41 cellular contexts compared by ENCODE assay signal in genomic region chr19:23046743-23047142, GRCh38. TPM values are rescaled to one million over a fixed set of nuclear protein-coding genes. Genes with fewer than 3 reads are reported as not detected.
"Had no signal": no experiment of that assay in that cellular context is flagged by ENCODE, and none has a peak within 500 bp of the region (broad histone marks: within the 10 kb centered on the region; RNA-seq: fewer than 3 reads in every experiment).

No MANE protein-coding gene starts in this region.

- H3K27me3 ChIP-seq: adrenal gland, ascending aorta, body of pancreas, brain microvascular endothelial cell, breast epithelium, cardiac muscle cell had no signal

- H3K36me3 ChIP-seq: adrenal gland, ascending aorta, brain microvascular endothelial cell, breast epithelium, cardiac muscle cell had no signal

- ATAC-seq: activated naive CD4-positive, alpha-beta T cell treated with anti-CD3 and anti-CD28 coated beads, Interleukin-2, amount 50 U/mL, for 72 hours; activated naive CD8-positive, alpha-beta T cell treated with anti-CD3 and anti-CD28 coated beads, Interleukin-2, amount 50 U/mL, for 24 hours; activated T-cell treated with anti-CD3 and anti-CD28 coated beads, Interleukin-2, amount 50 U/mL, for 4 hours; activated T-cell treated with anti-CD3 and anti-CD28 coated beads, Interleukin-2, amount 50 U/mL, for 72 hours; activated T-helper 17 cell treated with anti-CD3 and anti-CD28 coated beads, Interleukin-2, amount 50 U/mL, for 72 hours; body of pancreas had no signal

- H3K27ac ChIP-seq: adrenal gland, ascending aorta, body of pancreas, brain microvascular endothelial cell, breast epithelium, cardiac muscle cell had no signal

- H3K4me3 Mint-ChIP-seq: activated naive CD4-positive, alpha-beta T cell treated with anti-CD3 and anti-CD28 coated beads for 36 hours; activated naive CD4-positive, alpha-beta T cell treated with anti-CD3 and anti-CD28 coated beads, Interleukin-2, amount 10 ng/mL, durations not matched to agents 7 days and 5 days; activated naive CD4-positive, alpha-beta T cell treated with anti-CD3 and anti-CD28 coated beads, Interleukin-2, amount 50 U/mL, for 24 hours; activated naive CD8-positive, alpha-beta T cell; activated naive CD8-positive, alpha-beta T cell treated with anti-CD3 and anti-CD28 coated beads, Interleukin-2, amount 10 ng/mL, durations not matched to agents 7 days and 5 days; activated naive CD8-positive, alpha-beta T cell treated with anti-CD3 and anti-CD28 coated beads, Interleukin-2, amount 50 U/mL, for 24 hours; activated T-cell treated with anti-CD3 and anti-CD28 coated beads, Interleukin-2, amount 50 U/mL, for 24 hours; activated T-cell treated with anti-CD3 and anti-CD28 coated beads, Interleukin-2, amount 50 U/mL, for 4 hours; activated T-cell treated with anti-CD3 and anti-CD28 coated beads, Interleukin-2, amount 50 U/mL, for 72 hours; activated T-helper 1 cell treated with anti-CD3 and anti-CD28 coated beads, Interleukin-12 subunit alpha, Interleukin-12 subunit beta, Interleukin-2, Interleukin-4 antibody, amounts not matched to agents 30 ng/mL and 10 ng/mL and 1 ng/mL, durations not matched to agents 14 hours and 24 hours and 36 hours; activated T-helper 17 cell treated with anti-CD3 and anti-CD28 coated beads, Interleukin-2, amount 50 U/mL, for 72 hours; brain; central memory CD8-positive, alpha-beta T cell had no signal

- H3K4me3 ChIP-seq: adrenal gland, ascending aorta, body of pancreas, breast epithelium, cardiac muscle cell had no signal

- H3K27ac Mint-ChIP-seq: activated naive CD4-positive, alpha-beta T cell treated with anti-CD3 and anti-CD28 coated beads for 36 hours; activated naive CD4-positive, alpha-beta T cell treated with anti-CD3 and anti-CD28 coated beads, Interleukin-2, amount 10 ng/mL, durations not matched to agents 7 days and 5 days; activated naive CD4-positive, alpha-beta T cell treated with anti-CD3 and anti-CD28 coated beads, Interleukin-2, amount 50 U/mL, for 24 hours; activated naive CD4-positive, alpha-beta T cell treated with anti-CD3 and anti-CD28 coated beads, Interleukin-2, amount 50 U/mL, for 72 hours; activated naive CD8-positive, alpha-beta T cell; activated naive CD8-positive, alpha-beta T cell treated with anti-CD3 and anti-CD28 coated beads, Interleukin-2, amount 10 ng/mL, durations not matched to agents 7 days and 5 days; activated naive CD8-positive, alpha-beta T cell treated with anti-CD3 and anti-CD28 coated beads, Interleukin-2, amount 50 U/mL, for 24 hours; activated T-cell treated with anti-CD3 and anti-CD28 coated beads, Interleukin-2, amount 50 U/mL, for 24 hours; activated T-cell treated with anti-CD3 and anti-CD28 coated beads, Interleukin-2, amount 50 U/mL, for 72 hours; activated T-helper 1 cell treated with anti-CD3 and anti-CD28 coated beads, Interleukin-12 subunit alpha, Interleukin-12 subunit beta, Interleukin-2, Interleukin-4 antibody, amounts not matched to agents 30 ng/mL and 10 ng/mL and 1 ng/mL, durations not matched to agents 14 hours and 24 hours and 36 hours; activated T-helper 17 cell treated with anti-CD3 and anti-CD28 coated beads, Interleukin-2, amount 50 U/mL, for 72 hours; activated T-helper 2 cell treated with anti-CD3 and anti-CD28 coated beads, Interferon-gamma antibody, Interleukin-2, Interleukin-4, amounts not matched to agents 10 μg/mL and 5 μg/mL and 100 μg/mL, durations not matched to agents 14 hours and 24 hours and 36 hours; brain had no signal

- H3K36me3 Mint-ChIP-seq: activated naive CD4-positive, alpha-beta T cell treated with anti-CD3 and anti-CD28 coated beads, Interleukin-2, amount 10 ng/mL, durations not matched to agents 7 days and 5 days; activated naive CD4-positive, alpha-beta T cell treated with anti-CD3 and anti-CD28 coated beads, Interleukin-2, amount 50 U/mL, for 24 hours; activated naive CD8-positive, alpha-beta T cell treated with anti-CD3 and anti-CD28 coated beads, Interleukin-2, amount 10 ng/mL, durations not matched to agents 7 days and 5 days; brain had no signal

- H3K4me1 ChIP-seq: adrenal gland, ascending aorta, body of pancreas, breast epithelium had no signal

- H3K9me3 ChIP-seq: adrenal gland, ascending aorta, body of pancreas, breast epithelium had no signal

- DNase-seq: activated effector memory CD4-positive, alpha-beta T cell treated with anti-CD3 and anti-CD28 coated beads, Interleukin-2, amount 50 U/mL, for 16 hours; activated effector memory CD4-positive, alpha-beta T cell treated with Interleukin-2 at 50 U/mL for 16 hours; activated gamma-delta T cell; activated gamma-delta T cell treated with Interleukin-2 at 50 U/mL for 16 hours; activated naive CD4-positive, alpha-beta T cell; activated naive CD4-positive, alpha-beta T cell treated with anti-CD3 and anti-CD28 coated beads for 36 hours; activated naive CD4-positive, alpha-beta T cell treated with anti-CD3 and anti-CD28 coated beads, Interleukin-2, amount 10 ng/mL, durations not matched to agents 7 days and 5 days; activated naive CD4-positive, alpha-beta T cell treated with anti-CD3 and anti-CD28 coated beads, Interleukin-2, amount 50 U/mL, for 16 hours; activated naive CD4-positive, alpha-beta T cell treated with Interleukin-2 at 50 U/mL for 16 hours; activated naive CD8-positive, alpha-beta T cell treated with anti-CD3 and anti-CD28 coated beads, Interleukin-2, amount 10 ng/mL, durations not matched to agents 7 days and 5 days; activated naive CD8-positive, alpha-beta T cell treated with anti-CD3 and anti-CD28 coated beads, Interleukin-2, amount 50 U/mL, for 24 hours; activated T-cell treated with anti-CD3 and anti-CD28 coated beads, Interleukin-2, amount 50 U/mL, for 1 hour; activated T-cell treated with anti-CD3 and anti-CD28 coated beads, Interleukin-2, amount 50 U/mL, for 24 hours; activated T-cell treated with anti-CD3 and anti-CD28 coated beads, Interleukin-2, amount 50 U/mL, for 4 hours; activated T-cell treated with anti-CD3 and anti-CD28 coated beads, Interleukin-2, amount 50 U/mL, for 48 hours; activated T-cell treated with anti-CD3 and anti-CD28 coated beads, Interleukin-2, amount 50 U/mL, for 72 hours; adrenal gland; amniotic stem cell; amygdala; anterior cingulate cortex; aorta; body of pancreas; brain microvascular endothelial cell; caudate nucleus; central memory CD4-positive, alpha-beta T cell; cerebellar nuclear complex had no signal

- H3K27me3 Mint-ChIP-seq: activated naive CD4-positive, alpha-beta T cell treated with anti-CD3 and anti-CD28 coated beads, Interleukin-2, amount 10 ng/mL, durations not matched to agents 7 days and 5 days; activated naive CD4-positive, alpha-beta T cell treated with anti-CD3 and anti-CD28 coated beads, Interleukin-2, amount 50 U/mL, for 24 hours; activated naive CD8-positive, alpha-beta T cell; activated naive CD8-positive, alpha-beta T cell treated with anti-CD3 and anti-CD28 coated beads, Interleukin-2, amount 10 ng/mL, durations not matched to agents 7 days and 5 days; activated naive CD8-positive, alpha-beta T cell treated with anti-CD3 and anti-CD28 coated beads, Interleukin-2, amount 50 U/mL, for 24 hours; activated T-cell treated with anti-CD3 and anti-CD28 coated beads, Interleukin-2, amount 50 U/mL, for 24 hours; activated T-helper 17 cell treated with anti-CD3 and anti-CD28 coated beads, Interleukin-2, amount 50 U/mL, for 72 hours; brain; central memory CD8-positive, alpha-beta T cell had no signal

- FAIRE-seq: astrocyte, bronchial epithelial cell had no signal

- H3K4me1 Mint-ChIP-seq: activated naive CD4-positive, alpha-beta T cell treated with anti-CD3 and anti-CD28 coated beads, Interleukin-2, amount 10 ng/mL, durations not matched to agents 7 days and 5 days; activated naive CD4-positive, alpha-beta T cell treated with anti-CD3 and anti-CD28 coated beads, Interleukin-2, amount 50 U/mL, for 24 hours; activated naive CD8-positive, alpha-beta T cell treated with anti-CD3 and anti-CD28 coated beads, Interleukin-2, amount 10 ng/mL, durations not matched to agents 7 days and 5 days; activated naive CD8-positive, alpha-beta T cell treated with anti-CD3 and anti-CD28 coated beads, Interleukin-2, amount 50 U/mL, for 24 hours; activated T-helper 17 cell treated with anti-CD3 and anti-CD28 coated beads, Interleukin-2, amount 50 U/mL, for 72 hours; brain; central memory CD8-positive, alpha-beta T cell had no signal

RNA-seq across cellular contexts. Expression of gene ZNF728, which starts 43.8 kb away (rescaled TPM):
- total RNA-seq: activated naive CD4-positive, alpha-beta T cell treated with anti-CD3 and anti-CD28 coated beads for 36 hours; activated naive CD4-positive, alpha-beta T cell treated with anti-CD3 and anti-CD28 coated beads, Interleukin-2, amount 50 U/mL, for 72 hours; activated naive CD8-positive, alpha-beta T cell treated with anti-CD3 and anti-CD28 coated beads, Interleukin-2, amount 10 ng/mL, durations not matched to agents 7 days and 5 days; activated T-cell treated with anti-CD3 and anti-CD28 coated beads, Interleukin-2, amount 50 U/mL, for 4 hours; activated T-cell treated with anti-CD3 and anti-CD28 coated beads, Interleukin-2, amount 50 U/mL, for 72 hours; activated T-helper 1 cell treated with anti-CD3 and anti-CD28 coated beads, Interleukin-12 subunit alpha, Interleukin-12 subunit beta, Interleukin-2, Interleukin-4 antibody, amounts not matched to agents 30 ng/mL and 10 ng/mL and 1 ng/mL, durations not matched to agents 14 hours and 24 hours and 36 hours; activated T-helper 2 cell treated with anti-CD3 and anti-CD28 coated beads, Interferon-gamma antibody, Interleukin-2, Interleukin-4, amounts not matched to agents 10 μg/mL and 5 μg/mL and 100 μg/mL, durations not matched to agents 14 hours and 24 hours and 36 hours; astrocyte; body of pancreas; bronchial epithelial cell; cardiac muscle cell; cerebellum; chondrocyte had no signal
- polyA plus RNA-seq: cardiac muscle cell had no signal
